ENCODE assay signal across 11 cellular contexts in the genomic region with DNA sequence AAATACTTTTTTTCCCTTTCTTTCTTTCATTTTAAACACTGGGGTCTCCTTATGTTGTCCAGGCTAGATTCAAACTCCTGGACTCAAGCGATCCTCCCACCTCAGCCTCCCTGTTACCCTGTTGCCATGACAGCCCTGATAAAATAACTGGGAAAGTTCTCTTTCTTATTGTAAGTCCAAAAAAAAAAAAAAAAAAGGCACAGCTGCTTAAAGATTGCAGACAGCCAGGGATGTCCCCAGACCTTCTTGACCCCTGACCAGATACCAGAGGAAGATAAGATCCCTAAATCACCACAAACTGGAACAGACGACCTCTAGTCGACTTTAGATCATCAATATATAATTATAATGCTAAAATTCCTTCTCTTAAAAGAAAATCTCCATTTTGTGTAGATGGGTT. TPM values are rescaled to one million over a fixed set of nuclear protein-coding genes. Genes with fewer than 3 reads are reported as not detected.
DNase-seq lines count a peak whose midpoint lies in the region; ATAC-seq, FAIRE-seq and TF ChIP-seq lines count a peak whose summit lies in the region.
"Had no signal": no experiment of that assay in that cellular context is flagged by ENCODE, and none has a peak within 500 bp of the region (broad histone marks: within the 10 kb centered on the region; RNA-seq: fewer than 3 reads in every experiment).

No MANE protein-coding gene starts in this region.

- POLR2A ChIA-PET in K562 (lab: Yijun Ruan, JAX), result interaction anchor here (1.0 to 2.1 kb wide), 5 partner anchors 12 to 161 kb away, joined by 3 to 20 read pairs (median 8); partner anchors contain the start of gene BST2

- H3F3A ChIP-seq in neural progenitor cell (ENCODE audit: low read depth), result peaks cover 49% of the 10 kb centered on the region

- peak overlapping the region; percentile 72 for H3K27ac ChIP-seq in K562 (ENCODE audit: extremely low read depth, low read depth, low read length)
- no peak overlapping the region for H3K27ac ChIP-seq in neural progenitor cell

- WGBS in K562 (ENCODE audit: insufficient coverage, low coverage, missing lambda C conversion rate), result 4% methylated on average over 3 of the region's 3 CpGs

- intact Hi-C loops in K562 (cut with micrococcal nuclease), result loop anchor here (1.0 to 2.0 kb wide), 2 partner anchors 13 to 24 kb away; partner anchors contain the start of genes BST2 and CCDC194

- H3K27me3 ChIP-seq in MG63 (no peaks in the 10 kb centered on the region), K562 (ENCODE audit: control insufficient read depth in 2 of 2, insufficient read depth in 2 of 2, low read length in 2 of 2) (no peaks in the 10 kb centered on the region), neural progenitor cell (no peaks in the 10 kb centered on the region)

- H3K4me3 ChIP-seq in MG63 (peak overlapping the region; percentile 73), K562 (peak overlapping the region; percentile 47), neural progenitor cell (peak overlapping the region; percentile 33)

- no peaks in the 10 kb centered on the region for H3K9me3 Mint-ChIP-seq in neural progenitor cell

- in situ Hi-C loops in K562 (cut with MboI), result no loop called here

- peaks cover 2% of the 10 kb centered on the region for H3K36me3 Mint-ChIP-seq in neural progenitor cell

- CTCF ChIA-PET in K562 (lab: Yijun Ruan, JAX; ENCODE audit: low intra/inter-chr PET ratio), result no interaction called here

- TF ChIP-seq POLR2A in K562 (conservative IDR thresholded peaks at IDR 0.05), result no peak

- no peak for DNase-seq in MG63
- DNase-seq in K562 (ENCODE audit: extremely low read depth in 1 of 4, low spot score in 3 of 4), result no peak
- no peak for DNase-seq in neural progenitor cell (ENCODE audit: low spot score)
- no peak for DNase-seq in kidney tubule cell (ENCODE audit: low spot score)
- no peak for DNase-seq in NCI-H226
- DNase-seq in NCI-H69 (lab: John Stamatoyannopoulos, UW), result no peak
- DNase-seq in NCI-H510A treated with DMSO at 0.1 percent for 48 hours (lab: John Stamatoyannopoulos, UW), result no peak
- DNase-seq: SHP77, substantia nigra had no signal

- H3K27ac Mint-ChIP-seq in neural progenitor cell, result peak overlapping the region; percentile 84

- H3K9ac ChIP-seq in ES-I3 (ENCODE audit: low read depth, low read length), result peak overlapping the region; percentile 56; the same call in 1 of the 2 replicates
- peak overlapping the region; percentile 74 to 88; a peak in 3 of 4 replicates for H3K9ac ChIP-seq in K562 (ENCODE audit: insufficient read depth in 1 of 2, low read depth in 2 of 2, low read length in 2 of 2)
- no peak overlapping the region for H3K9ac ChIP-seq in neural progenitor cell

- TF ChIP-seq EP300 in K562 (IDR thresholded peaks at IDR 0.05; ENCODE audit: low read length), result no peak

- BruUV-seq in K562 (replicated peaks; lab: Mats Ljungman, UMichigan), result no TSS peak

- H3K27me3 Mint-ChIP-seq in neural progenitor cell (ENCODE audit: insufficient read depth, low read depth), result peaks cover 14% of the 10 kb centered on the region

- no peaks in the 10 kb centered on the region for H3K9me1 ChIP-seq in K562 (ENCODE audit: control insufficient read depth, insufficient read depth, low read length)

- H3K79me2 ChIP-seq in K562 (ENCODE audit: control insufficient read depth, insufficient read depth, low read length) (peaks cover 6% of the 10 kb centered on the region; the same call in 2 of the 3 replicates), neural progenitor cell (ENCODE audit: low read depth) (no peaks in the 10 kb centered on the region)

- no peak for ATAC-seq in K562

- H3K4me2 ChIP-seq in K562 (ENCODE audit: insufficient read depth, low read length) (peak overlapping the region; percentile 83), neural progenitor cell (peak overlapping the region; percentile 67)

- no peak for TF ChIP-seq RAD21 in K562 (CRISPR knock-in tag; conservative IDR thresholded peaks at IDR 0.05 in 1 of 2, IDR thresholded peaks at IDR 0.05 in 1 of 2)

- peaks cover 11% of the 10 kb centered on the region for H3K4me1 ChIP-seq in ES-I3 (ENCODE audit: insufficient read depth, low read length)
- peaks cover 7 to 16% of the 10 kb centered on the region in 2 experiments; a peak in 3 of 5 replicates for H3K4me1 ChIP-seq in K562 (replicated peaks in 1 of 2; ENCODE audit: control insufficient read depth in 2 of 2, insufficient read depth in 2 of 2, low read length in 2 of 2)
- H3K4me1 ChIP-seq in neural progenitor cell, result peaks cover 15% of the 10 kb centered on the region

- H3K9me3 ChIP-seq in ES-I3 (ENCODE audit: control insufficient read depth, insufficient read depth, low read length) (no peaks in the 10 kb centered on the region), MG63 (no peaks in the 10 kb centered on the region), K562 (replicated peaks; ENCODE audit: control insufficient read depth, insufficient read depth, low read depth, low read length) (no peaks in the 10 kb centered on the region), neural progenitor cell (ENCODE audit: low read depth) (no peaks in the 10 kb centered on the region)

- no peak for FAIRE-seq in K562 (lab: Jason Lieb, UNC)
- FAIRE-seq: GM12892 had no signal

- peak overlapping the region; percentile 93 for H3K4me3 Mint-ChIP-seq in neural progenitor cell

- H3K36me3 ChIP-seq in ES-I3 (ENCODE audit: insufficient read depth, low read length), result no peaks in the 10 kb centered on the region
- H3K36me3 ChIP-seq in MG63, result peaks cover 22% of the 10 kb centered on the region
- H3K36me3 ChIP-seq in K562 (ENCODE audit: control insufficient read depth, insufficient read depth, low read length), result peaks cover 15% of the 10 kb centered on the region; the same call in 1 of the 3 replicates
- no peaks in the 10 kb centered on the region for H3K36me3 ChIP-seq in neural progenitor cell

- H3K4me1 Mint-ChIP-seq in neural progenitor cell, result peaks cover 24% of the 10 kb centered on the region

- H2AFZ ChIP-seq in K562 (ENCODE audit: low read depth, low read length) (peak overlapping the region; percentile 84), neural progenitor cell (replicated peaks) (no peak overlapping the region)

- no peak for TF ChIP-seq CTCF in K562 (IDR thresholded peaks at IDR 0.05 in 2 of 3, conservative IDR thresholded peaks at IDR 0.05 in 1 of 3; ENCODE audit: insufficient read depth in 2 of 3, low read depth in 1 of 3, low read length in 3 of 3)
- TF ChIP-seq CTCF in neural progenitor cell (IDR thresholded peaks at IDR 0.05), result no peak

- no peaks in the 10 kb centered on the region for H4K20me1 ChIP-seq in K562 (replicated peaks; ENCODE audit: control insufficient read depth, insufficient read depth, low read length)
- no peaks in the 10 kb centered on the region for H4K20me1 ChIP-seq in neural progenitor cell (ENCODE audit: low read depth)

RNA-seq across cellular contexts. Expression of gene MVB12A, which starts 1.1 kb away (rescaled TPM):
- 28.8 and 78.4 TPM in 2 replicates for total RNA-seq in MG63 (2014; rRNA removed; shearing (Covaris generic); ENCODE audit: low replicate concordance)
- total RNA-seq in K562 (2011; cell fraction: chromatin; rRNA removed; ENCODE audit: low replicate concordance), result 25.5 and 71.2 TPM in 2 replicates
- 47.4 and 53.0 TPM in 2 replicates for total RNA-seq in K562 (2011; cell fraction: nucleolus; rRNA removed)
- total RNA-seq in K562 (2011; cell fraction: nucleoplasm; rRNA removed), result 44.1 and 57.1 TPM in 2 replicates
- 43.0 and 45.3 TPM in 2 replicates for total RNA-seq in K562 (2014; rRNA removed)
- 7.1 and 10.0 TPM in 2 replicates for total RNA-seq in K562 (2014; rRNA removed; fragmentation: Illumina TruSeq; extraction: Trizol)
- 21.1 and 22.8 TPM in 2 replicates for total RNA-seq in K562 (2015; rRNA removed; fragmentation: Illumina TruSeq; extraction: Trizol)
- 46.2 and 46.9 TPM in 2 replicates for total RNA-seq in K562 (2021)
- polyA plus RNA-seq in K562 (2011; rRNA removed), result 22.4 and 28.1 TPM in 2 replicates
- 36.6 and 75.2 TPM in 2 replicates for polyA plus RNA-seq in K562 (2011; cell fraction: cytosol; rRNA removed)
- polyA plus RNA-seq in K562 (2011; cell fraction: nucleus; rRNA removed), result 33.1 and 48.1 TPM in 2 replicates
- 26.7 and 60.7 TPM in 2 replicates for polyA plus RNA-seq in K562 (2012)
- 22.5 and 34.3 TPM in 2 replicates for polyA plus RNA-seq in K562 (2014; fragmentation: Illumina TruSeq; extraction: Trizol)
- polyA plus RNA-seq in K562 (2014; fragmentation: Nextera tagmentation; extraction: Ambion mirVana), result 1 to 10 TPM; 1.2 to 1.7 TPM
- polyA plus RNA-seq in K562 (2014; rRNA removed), result 39.7 and 42.5 TPM in 2 replicates
- polyA minus RNA-seq in K562 (2011; rRNA and poly(A)+ RNA removed), result 6.1 and 9.0 TPM in 2 replicates
- polyA minus RNA-seq in K562 (2011; cell fraction: cytosol; rRNA and poly(A)+ RNA removed), result 10.4 and 19.3 TPM in 2 replicates
- polyA minus RNA-seq in K562 (2011; cell fraction: nucleus; rRNA and poly(A)+ RNA removed), result 15.6 and 16.1 TPM in 2 replicates
- total RNA-seq in neural progenitor cell (ENCODE audit: low replicate concordance), result 33.2 and 88.6 TPM in 2 replicates

RNA-seq across cellular contexts. Expression of gene BST2, which starts 13.3 kb away (rescaled TPM):
- total RNA-seq in MG63 (2014; rRNA removed; shearing (Covaris generic); ENCODE audit: low replicate concordance), result 128 and 138 TPM in 2 replicates
- total RNA-seq in K562 (2011; cell fraction: chromatin; rRNA removed; ENCODE audit: low replicate concordance), result 47.5 and 109 TPM in 2 replicates
- 178 and 201 TPM in 2 replicates for total RNA-seq in K562 (2011; cell fraction: nucleolus; rRNA removed)
- 126 and 143 TPM in 2 replicates for total RNA-seq in K562 (2011; cell fraction: nucleoplasm; rRNA removed)
- total RNA-seq in K562 (2014; rRNA removed) (186 and 224 TPM in 2 replicates), K562 (2014; rRNA removed; fragmentation: Illumina TruSeq; extraction: Trizol) (54.9 and 64.7 TPM in 2 replicates), K562 (2015; rRNA removed; fragmentation: Illumina TruSeq; extraction: Trizol) (126 and 129 TPM in 2 replicates), K562 (2021) (158 and 163 TPM in 2 replicates), neural progenitor cell (ENCODE audit: low replicate concordance) (44.8 and 65.5 TPM in 2 replicates)
- polyA plus RNA-seq in K562 (2011; rRNA removed) (151 and 194 TPM in 2 replicates), K562 (2014; fragmentation: Illumina TruSeq; extraction: Trizol) (135 and 166 TPM in 2 replicates), K562 (2014; fragmentation: Nextera tagmentation; extraction: Ambion mirVana) (10 to 100 TPM; 11.2 to 69.8 TPM), K562 (2014; rRNA removed) (232 and 241 TPM in 2 replicates)
- 219 and 256 TPM in 2 replicates for polyA plus RNA-seq in K562 (2011; cell fraction: cytosol; rRNA removed)
- polyA plus RNA-seq in K562 (2011; cell fraction: nucleus; rRNA removed), result 71.2 and 82.7 TPM in 2 replicates
- 232 and 263 TPM in 2 replicates for polyA plus RNA-seq in K562 (2012)
- 63.4 and 76.9 TPM in 2 replicates for polyA minus RNA-seq in K562 (2011; rRNA and poly(A)+ RNA removed)
- polyA minus RNA-seq in K562 (2011; cell fraction: cytosol; rRNA and poly(A)+ RNA removed), result 39.6 and 74.5 TPM in 2 replicates
- 19.9 and 44.1 TPM in 2 replicates for polyA minus RNA-seq in K562 (2011; cell fraction: nucleus; rRNA and poly(A)+ RNA removed)

RNA-seq across cellular contexts. Expression of gene CCDC194, which starts 24.7 kb away (rescaled TPM):
- not detected in 2 replicates for total RNA-seq in MG63 (2014; rRNA removed; shearing (Covaris generic); ENCODE audit: low replicate concordance)
- 4.8 and 5.5 TPM in 2 replicates for total RNA-seq in K562 (2011; cell fraction: chromatin; rRNA removed; ENCODE audit: low replicate concordance)
- total RNA-seq in K562 (2011; cell fraction: nucleolus; rRNA removed), result 3.3 and 4.0 TPM in 2 replicates
- total RNA-seq in K562 (2011; cell fraction: nucleoplasm; rRNA removed), result 4.5 and 6.3 TPM in 2 replicates
- total RNA-seq in K562 (2014; rRNA removed) (0.37 and 1.3 TPM in 2 replicates), K562 (2014; rRNA removed; fragmentation: Illumina TruSeq; extraction: Trizol) (0.18 and 0.22 TPM in 2 replicates), K562 (2015; rRNA removed; fragmentation: Illumina TruSeq; extraction: Trizol) (0.34 and 0.47 TPM in 2 replicates), K562 (2021) (0.31 and 0.76 TPM in 2 replicates), neural progenitor cell (ENCODE audit: low replicate concordance) (0.56 and 1.1 TPM in 2 replicates)
- polyA plus RNA-seq in K562 (2011; rRNA removed) (0.13 and 0.46 TPM in 2 replicates), K562 (2014; fragmentation: Illumina TruSeq; extraction: Trizol) (0.35 TPM in 1 of 2 replicates, not detected in the other), K562 (2014; fragmentation: Nextera tagmentation; extraction: Ambion mirVana) (not detected), K562 (2014; rRNA removed) (0.43 and 0.72 TPM in 2 replicates)
- polyA plus RNA-seq in K562 (2011; cell fraction: cytosol; rRNA removed), result 0.29 TPM in 1 of 2 replicates, not detected in the other
- 1.4 and 1.7 TPM in 2 replicates for polyA plus RNA-seq in K562 (2011; cell fraction: nucleus; rRNA removed)
- 0.31 and 0.60 TPM in 2 replicates for polyA plus RNA-seq in K562 (2012)
- polyA minus RNA-seq in K562 (2011; rRNA and poly(A)+ RNA removed), result 0.53 TPM in 1 of 2 replicates, not detected in the other
- not detected in 2 replicates for polyA minus RNA-seq in K562 (2011; cell fraction: cytosol; rRNA and poly(A)+ RNA removed)
- polyA minus RNA-seq in K562 (2011; cell fraction: nucleus; rRNA and poly(A)+ RNA removed), result 0.56 and 1.3 TPM in 2 replicates

RNA-seq across cellular contexts. Expression of gene TMEM221, which starts 29.8 kb away (rescaled TPM):
- not detected in 2 replicates for total RNA-seq in MG63 (2014; rRNA removed; shearing (Covaris generic); ENCODE audit: low replicate concordance)
- 0.62 TPM in 1 of 2 replicates, not detected in the other for total RNA-seq in K562 (2011; cell fraction: chromatin; rRNA removed; ENCODE audit: low replicate concordance)
- total RNA-seq in K562 (2011; cell fraction: nucleolus; rRNA removed), result 0.26 TPM in 1 of 2 replicates, not detected in the other
- 0.22 TPM in 1 of 2 replicates, not detected in the other for total RNA-seq in K562 (2011; cell fraction: nucleoplasm; rRNA removed)
- total RNA-seq in K562 (2014; rRNA removed) (not detected in 2 replicates), K562 (2014; rRNA removed; fragmentation: Illumina TruSeq; extraction: Trizol) (not detected in 2 replicates), K562 (2015; rRNA removed; fragmentation: Illumina TruSeq; extraction: Trizol) (not detected in 2 replicates), K562 (2021) (not detected in 2 replicates), neural progenitor cell (ENCODE audit: low replicate concordance) (0.17 and 2.2 TPM in 2 replicates)
- polyA plus RNA-seq in K562 (2011; rRNA removed) (0.15 and 0.35 TPM in 2 replicates), K562 (2014; fragmentation: Illumina TruSeq; extraction: Trizol) (not detected in 2 replicates), K562 (2014; fragmentation: Nextera tagmentation; extraction: Ambion mirVana) (under 1 TPM in 1 of 2 experiments, not detected in 1; 0.06 TPM), K562 (2014; rRNA removed) (not detected in 2 replicates)
- 0.10 and 0.18 TPM in 2 replicates for polyA plus RNA-seq in K562 (2011; cell fraction: cytosol; rRNA removed)
- polyA plus RNA-seq in K562 (2011; cell fraction: nucleus; rRNA removed), result 0.18 and 0.28 TPM in 2 replicates
- 0.12 TPM in 1 of 2 replicates, not detected in the other for polyA plus RNA-seq in K562 (2012)
- polyA minus RNA-seq in K562 (2011; rRNA and poly(A)+ RNA removed), result not detected in 2 replicates
- polyA minus RNA-seq in K562 (2011; cell fraction: cytosol; rRNA and poly(A)+ RNA removed), result not detected in 2 replicates
- 0.22 and 0.27 TPM in 2 replicates for polyA minus RNA-seq in K562 (2011; cell fraction: nucleus; rRNA and poly(A)+ RNA removed)

RNA-seq across cellular contexts. Expression of gene PLVAP, which starts 41.6 kb away (rescaled TPM):
- not detected in 2 replicates for total RNA-seq in MG63 (2014; rRNA removed; shearing (Covaris generic); ENCODE audit: low replicate concordance)
- total RNA-seq in K562 (2011; cell fraction: chromatin; rRNA removed; ENCODE audit: low replicate concordance), result 0.46 and 1.6 TPM in 2 replicates
- total RNA-seq in K562 (2011; cell fraction: nucleolus; rRNA removed), result 1.3 and 2.0 TPM in 2 replicates
- 1.2 and 2.7 TPM in 2 replicates for total RNA-seq in K562 (2011; cell fraction: nucleoplasm; rRNA removed)
- 0.09 and 0.53 TPM in 2 replicates for total RNA-seq in K562 (2014; rRNA removed)
- 0.10 TPM in 1 of 2 replicates, not detected in the other for total RNA-seq in K562 (2014; rRNA removed; fragmentation: Illumina TruSeq; extraction: Trizol)
- total RNA-seq in K562 (2015; rRNA removed; fragmentation: Illumina TruSeq; extraction: Trizol), result not detected in 2 replicates
- 0.75 and 0.81 TPM in 2 replicates for total RNA-seq in K562 (2021)
- polyA plus RNA-seq in K562 (2011; rRNA removed), result 0.49 and 0.70 TPM in 2 replicates
- 0.53 and 1.9 TPM in 2 replicates for polyA plus RNA-seq in K562 (2011; cell fraction: cytosol; rRNA removed)
- polyA plus RNA-seq in K562 (2011; cell fraction: nucleus; rRNA removed), result 0.67 and 1.1 TPM in 2 replicates
- 0.12 and 0.57 TPM in 2 replicates for polyA plus RNA-seq in K562 (2012)
- polyA plus RNA-seq in K562 (2014; fragmentation: Illumina TruSeq; extraction: Trizol), result 0.51 and 0.84 TPM in 2 replicates
- not detected for polyA plus RNA-seq in K562 (2014; fragmentation: Nextera tagmentation; extraction: Ambion mirVana)
- 0.31 and 0.84 TPM in 2 replicates for polyA plus RNA-seq in K562 (2014; rRNA removed)
- polyA minus RNA-seq in K562 (2011; rRNA and poly(A)+ RNA removed), result 0.78 and 2.1 TPM in 2 replicates
- 0.67 TPM in 1 of 2 replicates, not detected in the other for polyA minus RNA-seq in K562 (2011; cell fraction: cytosol; rRNA and poly(A)+ RNA removed)
- 0.27 and 0.33 TPM in 2 replicates for polyA minus RNA-seq in K562 (2011; cell fraction: nucleus; rRNA and poly(A)+ RNA removed)
- total RNA-seq in neural progenitor cell (ENCODE audit: low replicate concordance), result 0.11 and 0.37 TPM in 2 replicates
